In the genomic region with DNA sequence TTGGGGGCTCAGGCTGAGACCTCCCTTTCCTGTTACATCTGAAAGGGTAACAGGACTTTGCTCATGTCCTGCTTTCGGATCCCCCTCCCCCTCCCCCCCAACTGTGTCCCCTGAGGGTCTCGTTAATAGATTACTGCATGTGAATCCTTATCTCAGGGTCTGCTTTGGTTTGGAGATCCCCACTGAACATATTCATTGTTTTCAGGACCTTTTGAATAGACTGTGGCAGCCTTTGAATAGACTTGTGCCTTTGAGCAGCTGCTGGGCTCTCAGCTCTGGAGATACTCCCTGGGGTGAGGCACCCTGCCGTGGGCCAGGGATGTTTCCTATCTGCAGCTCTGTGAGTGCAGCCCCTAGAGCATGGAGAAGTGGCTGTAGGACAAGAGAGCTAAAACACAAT, we compare ENCODE assay signal across 20 cellular contexts. TPM values are rescaled to one million over a fixed set of nuclear protein-coding genes. Genes with fewer than 3 reads are reported as not detected.
DNase-seq lines count a peak whose midpoint lies in the region; ATAC-seq and TF ChIP-seq lines count a peak whose summit lies in the region.
"Had no signal": no experiment of that assay in that cellular context is flagged by ENCODE, and none has a peak within 500 bp of the region (broad histone marks: within the 10 kb centered on the region; RNA-seq: fewer than 3 reads in every experiment).

No MANE protein-coding gene starts in this region.

- H3K36me3 ChIP-seq in BLaER1 treated with 17β-estradiol and CSF1 and Interleukin-3, amounts not matched to agents 10 nM and 100 nM = 0 out of 22 replicates have a peak, but pooled peaks cover 0 to 7% (median 0%) of the 10 kb centered on the region in 11 experiments
- no peaks in the 10 kb centered on the region for H3K36me3 ChIP-seq in HUES48 (ENCODE audit: control insufficient read depth, insufficient read depth, low read length)
- no peaks in the 10 kb centered on the region for H3K36me3 ChIP-seq in iPS-18a (ENCODE audit: control insufficient read depth, low read depth, low read length)
- no peaks in the 10 kb centered on the region for H3K36me3 ChIP-seq in suprapubic skin
- H3K36me3 ChIP-seq: gastroesophageal sphincter, neutrophil, tibial nerve had no signal

- peak overlapping the region in 9 of 11 experiments; percentile 7 to 51 (median 33); a peak in 15 of 22 replicates for H3K4me2 ChIP-seq in BLaER1 treated with 17β-estradiol and CSF1 and Interleukin-3, amounts not matched to agents 10 nM and 100 nM

- 68% methylated on average over 3 of the region's 3 CpGs for WGBS in suprapubic skin

- TF ChIP-seq POLR2A in suprapubic skin (IDR thresholded peaks at IDR 0.05) = no peak

- no peaks in the 10 kb centered on the region for H3K9me3 ChIP-seq in BLaER1 treated with 17β-estradiol and CSF1 and Interleukin-3, amounts not matched to agents 10 nM and 100 nM (replicated peaks in 1 of 11)
- H3K9me3 ChIP-seq in HUES48 (ENCODE audit: control insufficient read depth, insufficient read depth, low read length) = no peaks in the 10 kb centered on the region
- no peaks in the 10 kb centered on the region for H3K9me3 ChIP-seq in iPS-18a (ENCODE audit: control insufficient read depth, low read depth, low read length)
- no peaks in the 10 kb centered on the region for H3K9me3 ChIP-seq in suprapubic skin
- H3K9me3 ChIP-seq: gastroesophageal sphincter, neutrophil, tibial nerve had no signal

- no peak overlapping the region for H3K9ac ChIP-seq in BLaER1 treated with 17β-estradiol and CSF1 and Interleukin-3, amounts not matched to agents 10 nM and 100 nM
- H3K9ac ChIP-seq in HUES48 (ENCODE audit: low read depth, low read length) = no peak overlapping the region
- no peak overlapping the region for H3K9ac ChIP-seq in iPS-18a (ENCODE audit: low read length)

- H3K4me3 ChIP-seq in BLaER1 treated with 17β-estradiol and CSF1 and Interleukin-3, amounts not matched to agents 10 nM and 100 nM = no peak overlapping the region
- H3K4me3 ChIP-seq in HUES48 (ENCODE audit: low read depth, low read length) (peak overlapping the region; percentile 26; the same call in 1 of the 2 replicates), iPS-18a (ENCODE audit: low read length) (peak overlapping the region; percentile 29), suprapubic skin (no peak overlapping the region)
- H3K4me3 ChIP-seq: gastroesophageal sphincter, tibial nerve had no signal

- TF ChIP-seq CTCF in suprapubic skin (IDR thresholded peaks at IDR 0.05) = no peak

- H3K27me3 ChIP-seq in BLaER1 treated with 17β-estradiol and CSF1 and Interleukin-3, amounts not matched to agents 10 nM and 100 nM = no peaks in the 10 kb centered on the region
- no peaks in the 10 kb centered on the region; the same call in 1 of the 2 replicates for H3K27me3 ChIP-seq in HUES48 (ENCODE audit: control insufficient read depth, insufficient read depth, low read length)
- H3K27me3 ChIP-seq in iPS-18a (ENCODE audit: control insufficient read depth, insufficient read depth, low read length) = no peaks in the 10 kb centered on the region
- no peaks in the 10 kb centered on the region for H3K27me3 ChIP-seq in suprapubic skin
- H3K27me3 ChIP-seq: gastroesophageal sphincter, neutrophil, tibial nerve had no signal

- 0 out of 22 replicates have a peak overlapping the region, but pooled peaks of 1 of the 11 experiments have one; percentile 21 for H3K27ac ChIP-seq in BLaER1 treated with 17β-estradiol and CSF1 and Interleukin-3, amounts not matched to agents 10 nM and 100 nM
- H3K27ac ChIP-seq in HUES48 (ENCODE audit: low read depth, low read length) = peak overlapping the region; percentile 78
- no peak overlapping the region for H3K27ac ChIP-seq in iPS-18a (ENCODE audit: low read length)
- H3K27ac ChIP-seq in suprapubic skin = no peak overlapping the region
- H3K27ac ChIP-seq: gastroesophageal sphincter, neutrophil, tibial nerve, VCaP had no signal

- DNase-seq in NCI-H345 treated with DMSO at 0.1 percent for 48 hours (lab: John Stamatoyannopoulos, UW; ENCODE audit: unreplicated experiment) (peak; percentile 88), suprapubic skin (ENCODE audit: low spot score in 2 of 2) (no peak)
- DNase-seq in NK-92 treated with Interleukin-12 subunit alpha and Interleukin-12 subunit beta, amount 100 ng/mL, for 24 hours (lab: John Stamatoyannopoulos, UW) = no peak
- DNase-seq: activated CD8-positive, alpha-beta T cell treated with anti-CD3 and anti-CD28 coated beads, Interleukin-2, amount 10 ng/mL, durations not matched to agents 7 days and 5 days; activated effector memory CD4-positive, alpha-beta T cell treated with Interleukin-2 at 50 U/mL for 16 hours; AML-193; islet precursor cell; NCI-H226; stimulated activated CD4-positive, alpha-beta T cell treated with anti-CD3 and anti-CD28 coated beads, Interleukin-2, amount 100 ng/mL, for 48 hours; stimulated activated CD8-positive, alpha-beta memory T cell treated with anti-CD3 and anti-CD28 coated beads, Interleukin-4, amount 100 ng/mL, for 48 hours had no signal

- no peak for TF ChIP-seq EP300 in suprapubic skin (IDR thresholded peaks at IDR 0.05)

- peaks cover 11 to 37% (median 19%) of the 10 kb centered on the region in 10 experiments for H3K4me1 ChIP-seq in BLaER1 treated with 17β-estradiol and CSF1 and Interleukin-3, amounts not matched to agents 10 nM and 100 nM
- H3K4me1 ChIP-seq in HUES48 (ENCODE audit: control insufficient read depth, insufficient read depth, low read length) = peaks cover 23% of the 10 kb centered on the region
- H3K4me1 ChIP-seq in iPS-18a (ENCODE audit: control insufficient read depth, low read depth, low read length) = peaks cover 19% of the 10 kb centered on the region
- no peaks in the 10 kb centered on the region for H3K4me1 ChIP-seq in suprapubic skin
- H3K4me1 ChIP-seq: gastroesophageal sphincter, tibial nerve had no signal

- no peaks in the 10 kb centered on the region for H4K20me1 ChIP-seq in BLaER1 treated with 17β-estradiol and CSF1 and Interleukin-3, amounts not matched to agents 10 nM and 100 nM

- ATAC-seq in GM18858 (IDR thresholded peaks at IDR 0.05; ENCODE audit: unreplicated experiment) = no peak
- ATAC-seq in HG02798 (IDR thresholded peaks at IDR 0.05; ENCODE audit: poor library complexity, unreplicated experiment) = no peak
- ATAC-seq: activated CD8-positive, alpha-beta T cell treated with anti-CD3 and anti-CD28 coated beads, Interleukin-2, amount 10 ng/mL, durations not matched to agents 7 days and 5 days; gastroesophageal sphincter; sciatic nerve had no signal

RNA-seq across cellular contexts. Expression of a gene that starts 10.1 kb away (rescaled TPM):
- 1 to 10 TPM in 3 of 4 donors, under 1 TPM in 1; 0.98 to 7.2 (median 2.2) TPM for total RNA-seq in suprapubic skin
- total RNA-seq: activated CD8-positive, alpha-beta T cell treated with anti-CD3 and anti-CD28 coated beads, Interleukin-2, amount 10 ng/mL, durations not matched to agents 7 days and 5 days had no signal

Comparison
In these comparisons a context has a peak if more than half of its experiments do, and no peak if none do; other contexts are left out.
1. H3K4me3 ChIP-seq: peak in HUES48 (single experiment) and iPS-18a (single experiment); none in BLaER1 treated with 17β-estradiol and CSF1 and Interleukin-3, amounts not matched to agents 10 nM and 100 nM (0 of 10) and suprapubic skin (single experiment).